Comparison of ENCODE assay signal across 1 cellular context in genomic region chr1:201503397-201504176, GRCh38.
TF ChIP-seq lines count a peak whose summit lies in the region.

No MANE protein-coding gene starts in this region.

TF ChIP-seq in K562, 482 proteins besides CTCF, POLR2A, EP300 and RAD21 (continued from another document):
- TF ChIP-seq PATZ1 (CRISPR knock-in tag; IDR thresholded peaks at IDR 0.05; ENCODE audit: borderline replicate concordance) (no peak), XRCC4 (IDR thresholded peaks at IDR 0.05; ENCODE audit: extremely low read depth, insufficient read depth, insufficient read length) (no peak), PKNOX1 (IDR thresholded peaks at IDR 0.05) (no peak), U2AF2 (optimal IDR thresholded peaks at IDR 0.05; ENCODE audit: low read depth, low read length) (no peak), SRF (CRISPR knock-in tag; IDR thresholded peaks at IDR 0.05) (peak in 1 of 2 experiments; percentile 51; a peak in 1 of 4 replicates), NFIX (CRISPR knock-in tag; IDR thresholded peaks at IDR 0.05; ENCODE audit: low read depth) (no peak), CBX1 (IDR thresholded peaks at IDR 0.05; ENCODE audit: low read depth) (no peak), JUN (IDR thresholded peaks at IDR 0.05; ENCODE audit: borderline replicate concordance, low read depth, low read length) (peak; percentile 59; the same call in 1 of the 2 replicates), JUN (CRISPR knock-in tag; IDR thresholded peaks at IDR 0.05; ENCODE audit: borderline replicate concordance) (no peak), TFE3 (CRISPR knock-in tag; IDR thresholded peaks at IDR 0.05) (no peak)
TF ChIP-seq in K562: peak in this region for 5.
